8 cellular contexts compared by ENCODE assay signal in genomic region chr3:152202976-152203626, GRCh38.
A peak's percentile ranks its signal among the peaks of the same experiment; 100 is the strongest.
DNase-seq lines count a peak whose midpoint lies in the region; ATAC-seq and TF ChIP-seq lines count a peak whose summit lies in the region.

No MANE protein-coding gene starts in this region.

- TF ChIP-seq CTCF in CD14-positive monocyte (IDR thresholded peaks at IDR 0.05) = no peak
- no peak for TF ChIP-seq CTCF in lower leg skin (IDR thresholded peaks at IDR 0.05)

- H3K36me3 Mint-ChIP-seq in CD14-positive monocyte = peaks cover 0 to 2% of the 10 kb centered on the region in 2 donors

- WGBS in lower leg skin, 2 donors = 33 to 43% methylated on average over 3 of the region's 3 CpGs

- peaks cover 49% of the 10 kb centered on the region for H3K4me1 Mint-ChIP-seq in CD14-positive monocyte

- H3K4me3 Mint-ChIP-seq in CD14-positive monocyte = peak overlapping the region; percentile 73 to 99

- H3K27ac Mint-ChIP-seq in CD14-positive monocyte = peak overlapping the region; percentile 78 to 97 (median 92)

- in situ Hi-C loops in SK-MEL-5 (cut with HindIII; ENCODE audit: low pct_unique_long_range_greater_than_20kb, low sequenced_read_pairs) = no loop called here

- ATAC-seq in GM21576 (IDR thresholded peaks at IDR 0.05; ENCODE audit: unreplicated experiment) = peak; percentile 32
- ATAC-seq in left colon = peak; percentile 94
- ATAC-seq in GM19455 (IDR thresholded peaks at IDR 0.05; ENCODE audit: unreplicated experiment) = no peak
- no peak for ATAC-seq in GM19395 (IDR thresholded peaks at IDR 0.05; ENCODE audit: unreplicated experiment)

- DNase-seq in CD14-positive monocyte (ENCODE audit: low spot score) = no peak
- DNase-seq in SK-MEL-5 (ENCODE audit: low read depth, low spot score) = peak; percentile 19
- peak; percentile 29 to 42 for DNase-seq in left colon
- no peak for DNase-seq in anterior cingulate cortex (lab: John Stamatoyannopoulos, UW)
- no peak for DNase-seq in lower leg skin (ENCODE audit: low spot score in 2 of 2)

- no peak for TF ChIP-seq POLR2A in lower leg skin (IDR thresholded peaks at IDR 0.05)

- intact Hi-C loops in CD14-positive monocyte (cut with micrococcal nuclease) = no loop called here
- intact Hi-C loops in left colon (cut with DNase I, micrococcal nuclease) = loop anchor here in 1 of 2 donors (5.0 kb wide), 1 partner anchor 64 kb away; the partner anchor contains the start of gene MBNL1
- intact Hi-C loops in lower leg skin (cut with DNase I; ENCODE audit: low total_unique reads) = no loop called here

- H3K9me3 Mint-ChIP-seq in CD14-positive monocyte = peaks cover under 1 to 4% (median 4%) of the 10 kb centered on the region in 7 donors

- H3K27me3 Mint-ChIP-seq in CD14-positive monocyte (ENCODE audit: low read depth in 3 of 3) = no peaks in the 10 kb centered on the region

- H3K4me3 ChIP-seq in lower leg skin (ENCODE audit: low read depth, poor library complexity, severe bottlenecking) = no peak overlapping the region

Comparison
In these comparisons a context has a peak if more than half of its experiments do, and no peak if none do; other contexts are left out.
1. DNase-seq: peak in SK-MEL-5 (single experiment) and left colon (2 of 2); none in CD14-positive monocyte (single experiment), anterior cingulate cortex (0 of 58) and lower leg skin (0 of 2).
2. ATAC-seq: peak in GM21576 (single experiment) and left colon (single experiment); none in GM19455 (single experiment) and GM19395 (single experiment).